In genomic region chr11:5922749-5923426, GRCh38 we compare ENCODE assay signal across 1 cellular context.
TF ChIP-seq lines count a peak whose summit lies in the region.

No MANE protein-coding gene starts in this region.

TF ChIP-seq in GM12878, 131 proteins besides CTCF, POLR2A, EP300 and RAD21 (continued from another document):
- TF ChIP-seq ZNF687 (IDR thresholded peaks at IDR 0.05) (peak; percentile 44; the same call in 1 of the 2 replicates), SRF (IDR thresholded peaks at IDR 0.05; ENCODE audit: low read depth in 2 of 2, low read length in 2 of 2) (no peak), PBX3 (IDR thresholded peaks at IDR 0.05; ENCODE audit: insufficient replicate concordance, low read depth, low read length) (no peak), FOS (IDR thresholded peaks at IDR 0.05; ENCODE audit: borderline replicate concordance, extremely low read depth, insufficient read length) (no peak), PAX5 (IDR thresholded peaks at IDR 0.05; ENCODE audit: borderline replicate concordance, low read depth, low read length) (no peak), YY1 (IDR thresholded peaks at IDR 0.05; ENCODE audit: low read depth, low read length) (peak; percentile 32; the same call in 1 of the 2 replicates), USF1 (IDR thresholded peaks at IDR 0.05; ENCODE audit: borderline replicate concordance, extremely low read length, insufficient read depth, low read depth, low read length) (peak; percentile 6), ZNF384 (IDR thresholded peaks at IDR 0.05; ENCODE audit: borderline replicate concordance, low read depth, low read length) (no peak), IKZF2 (IDR thresholded peaks at IDR 0.05) (peak; percentile 12 to 31; a peak in 1 of 4 replicates), TCF3 (IDR thresholded peaks at IDR 0.05; ENCODE audit: borderline replicate concordance, insufficient read depth, low read depth, low read length) (no peak), POLR2AphosphoS2 (IDR thresholded peaks at IDR 0.05; ENCODE audit: low read depth, low read length) (no peak), NFYA (IDR thresholded peaks at IDR 0.05; ENCODE audit: borderline replicate concordance, low read depth, low read length) (no peak), ATF7 (IDR thresholded peaks at IDR 0.05; ENCODE audit: low read depth) (peak; percentile 12; the same call in 1 of the 2 replicates), BACH1 (IDR thresholded peaks at IDR 0.05; ENCODE audit: borderline replicate concordance) (peak; percentile 74; the same call in 1 of the 2 replicates)
